Comparison of ENCODE assay signal across 9 cellular contexts in the genomic region with DNA sequence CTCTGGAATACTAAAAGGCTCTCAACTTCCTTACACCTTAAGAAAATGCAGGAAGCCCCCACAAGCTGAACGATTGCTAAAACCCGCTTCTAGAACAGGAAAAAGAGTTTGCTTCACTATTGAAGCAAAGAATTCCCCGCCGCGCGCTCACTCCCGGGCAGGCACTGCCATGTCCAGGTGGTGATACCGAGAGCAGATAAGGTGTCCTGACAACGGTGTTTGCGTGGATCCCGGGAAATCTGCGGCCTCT. TPM values are rescaled to one million over a fixed set of nuclear protein-coding genes. Genes with fewer than 3 reads are reported as not detected.
DNase-seq lines count a peak whose midpoint lies in the region; ATAC-seq, FAIRE-seq and TF ChIP-seq lines count a peak whose summit lies in the region.
"Had no signal": no experiment of that assay in that cellular context is flagged by ENCODE, and none has a peak within 500 bp of the region (broad histone marks: within the 10 kb centered on the region; RNA-seq: fewer than 3 reads in every experiment).

No MANE protein-coding gene starts in this region.

- BruUV-seq in endothelial cell of umbilical vein (replicated peaks; lab: Mats Ljungman, UMichigan), result no TSS peak

- no peaks in the 10 kb centered on the region for H3K9me3 ChIP-seq in BE2C
- H3K9me3 ChIP-seq in SU-DHL-6 (ENCODE audit: insufficient read depth, low read length), result no peaks in the 10 kb centered on the region
- H3K9me3 ChIP-seq in endothelial cell of umbilical vein (replicated peaks; ENCODE audit: control insufficient read depth, insufficient read depth, low read length), result no peaks in the 10 kb centered on the region
- H3K9me3 ChIP-seq in neural cell (ENCODE audit: low read length), result no peaks in the 10 kb centered on the region

- H3K4me1 ChIP-seq in BE2C (peaks cover 8% of the 10 kb centered on the region), endothelial cell of umbilical vein (ENCODE audit: control insufficient read depth, extremely low read depth, insufficient read depth, low read length) (peaks cover 8% of the 10 kb centered on the region)

- dilution Hi-C loops in endothelial cell of umbilical vein (cut with MboI; ENCODE audit: extremely low pct_ligation_motif_present, low sequenced_read_pairs), result no loop called here

- H3K9me2 ChIP-seq in SU-DHL-6 (replicated peaks; ENCODE audit: insufficient read depth, low read length), result no peaks in the 10 kb centered on the region
- H3K9me2 ChIP-seq in neural cell (ENCODE audit: insufficient read depth, low read length), result no peaks in the 10 kb centered on the region

- TF ChIP-seq POLR2A in endothelial cell of umbilical vein (IDR thresholded peaks at IDR 0.05; ENCODE audit: low read depth, low read length), result no peak

- H3K36me3 ChIP-seq in BE2C (no peaks in the 10 kb centered on the region), SU-DHL-6 (ENCODE audit: low read length) (no peaks in the 10 kb centered on the region), endothelial cell of umbilical vein (ENCODE audit: control insufficient read depth in 2 of 2, extremely low read depth in 1 of 2, insufficient read depth in 2 of 2, low read length in 2 of 2) (no peaks in the 10 kb centered on the region), neural cell (ENCODE audit: insufficient read depth, low read length) (no peaks in the 10 kb centered on the region)

- CTCF ChIA-PET in endothelial cell of umbilical vein (lab: Charles Lee), result interaction anchor here (0.9 to 1.7 kb wide), 2 partner anchors 22 to 39 kb away, joined by 3 to 7 read pairs; no protein-coding TSS in a partner anchor

- TF ChIP-seq RAD21 in neural cell (conservative IDR thresholded peaks at IDR 0.05), result no peak

- POLR2A ChIA-PET in endothelial cell of umbilical vein (lab: Charles Lee), result interaction anchor here (0.6 kb wide), 1 partner anchor 90 kb away, joined by 10 read pairs; no protein-coding TSS in a partner anchor

- no peaks in the 10 kb centered on the region for H3K9me1 ChIP-seq in endothelial cell of umbilical vein (replicated peaks; ENCODE audit: control insufficient read depth, extremely low read depth, insufficient read depth, low read length)

- peak; percentile 3 for ATAC-seq in GM21515 (IDR thresholded peaks at IDR 0.05; ENCODE audit: unreplicated experiment)
- ATAC-seq in HG03469 (IDR thresholded peaks at IDR 0.05; ENCODE audit: unreplicated experiment), result no peak
- no peak for ATAC-seq in GM19467 (IDR thresholded peaks at IDR 0.05; ENCODE audit: unreplicated experiment)

- H3K27ac ChIP-seq in SU-DHL-6 (ENCODE audit: low read depth, low read length), result peak overlapping the region; percentile 70
- no peak overlapping the region for H3K27ac ChIP-seq in endothelial cell of umbilical vein (ENCODE audit: insufficient read depth, low read depth, low read length)
- peak overlapping the region; percentile 83 for H3K27ac ChIP-seq in neural cell (ENCODE audit: low read length)
- H3K27ac ChIP-seq: epithelial cell of prostate had no signal

- no peak for TF ChIP-seq EP300 in neural cell (conservative IDR thresholded peaks at IDR 0.05; ENCODE audit: poor library complexity, severe bottlenecking)

- H2AFZ ChIP-seq in SU-DHL-6 (ENCODE audit: low read depth, low read length, severe bottlenecking), result no peak overlapping the region
- H2AFZ ChIP-seq in endothelial cell of umbilical vein (ENCODE audit: low read depth, low read length), result peak overlapping the region; percentile 55
- H2AFZ ChIP-seq in neural cell (ENCODE audit: low read depth, low read length), result no peak overlapping the region

- H3K9ac ChIP-seq in SU-DHL-6 (ENCODE audit: low read length) (peak overlapping the region; percentile 94), endothelial cell of umbilical vein (replicated peaks; ENCODE audit: extremely low read depth, insufficient read depth, low read length) (no peak overlapping the region), neural cell (ENCODE audit: low read length) (peak overlapping the region; percentile 95)

- TF ChIP-seq CTCF in BE2C (IDR thresholded peaks at IDR 0.05; ENCODE audit: low read depth, low read length) (no peak), SU-DHL-6 (IDR thresholded peaks at IDR 0.05; ENCODE audit: insufficient read depth, low read length, poor library complexity, severe bottlenecking) (no peak), endothelial cell of umbilical vein (IDR thresholded peaks at IDR 0.05; ENCODE audit: extremely low read depth in 1 of 2, insufficient read depth in 1 of 2, low read depth in 1 of 2, low read length in 2 of 2) (no peak), neural cell (IDR thresholded peaks at IDR 0.05; ENCODE audit: poor library complexity, severe bottlenecking) (no peak)

- H3F3A ChIP-seq in SU-DHL-6 (ENCODE audit: insufficient read depth) (peaks cover 21% of the 10 kb centered on the region), neural cell (ENCODE audit: insufficient read depth, low read length, poor library complexity, severe bottlenecking) (no peaks in the 10 kb centered on the region)

- no peaks in the 10 kb centered on the region; the same call in 1 of the 2 replicates for H4K20me1 ChIP-seq in SU-DHL-6 (ENCODE audit: low read depth, low read length)
- H4K20me1 ChIP-seq in endothelial cell of umbilical vein (replicated peaks; ENCODE audit: control insufficient read depth, extremely low read depth, insufficient read depth, low read length), result no peaks in the 10 kb centered on the region
- no peaks in the 10 kb centered on the region for H4K20me1 ChIP-seq in neural cell (ENCODE audit: insufficient read depth)

- H3K79me2 ChIP-seq in SU-DHL-6 (ENCODE audit: insufficient read depth, low read length), result peaks cover 58% of the 10 kb centered on the region
- H3K79me2 ChIP-seq in endothelial cell of umbilical vein (ENCODE audit: control insufficient read depth, insufficient read depth, low read length), result no peaks in the 10 kb centered on the region
- peaks cover 18% of the 10 kb centered on the region for H3K79me2 ChIP-seq in neural cell (replicated peaks; ENCODE audit: insufficient read depth, low read length)

- no peak for FAIRE-seq in endothelial cell of umbilical vein (lab: Jason Lieb, UNC)

- H3K4me3 ChIP-seq in BE2C (ENCODE audit: low read depth, low read length), result peak overlapping the region; percentile 78
- peak overlapping the region; percentile 94 for H3K4me3 ChIP-seq in SU-DHL-6 (ENCODE audit: insufficient read depth, low read length, poor library complexity, severe bottlenecking)
- H3K4me3 ChIP-seq in endothelial cell of umbilical vein (replicated peaks in 1 of 3; ENCODE audit: insufficient read depth in 1 of 3, low read depth in 1 of 3, low read length in 3 of 3), result peak overlapping the region in 2 of 3 experiments; percentile 26 to 34
- peak overlapping the region; percentile 97 for H3K4me3 ChIP-seq in neural cell (ENCODE audit: low read length)

- H3K4me2 ChIP-seq in SU-DHL-6 (ENCODE audit: low read depth, low read length, poor library complexity, severe bottlenecking) (peak overlapping the region; percentile 75), endothelial cell of umbilical vein (ENCODE audit: insufficient read depth, low read length) (peak overlapping the region; percentile 34), neural cell (ENCODE audit: low read length) (peak overlapping the region; percentile 87)

- H3K27me3 ChIP-seq in BE2C (no peaks in the 10 kb centered on the region), SU-DHL-6 (ENCODE audit: low read length) (no peaks in the 10 kb centered on the region), endothelial cell of umbilical vein (ENCODE audit: control insufficient read depth in 2 of 2, insufficient read depth in 2 of 2, low read length in 2 of 2) (peaks cover 52 to 54% of the 10 kb centered on the region in 2 experiments), neural cell (ENCODE audit: insufficient read depth, low read depth, low read length) (no peaks in the 10 kb centered on the region)

- intact Hi-C loops in endothelial cell of umbilical vein (cut with micrococcal nuclease), result loop anchor here (1.0 kb wide), 1 partner anchor 39 kb away; no protein-coding TSS in a partner anchor

- DNase-seq in BE2C (peak; percentile 49), endothelial cell of umbilical vein (ENCODE audit: low read depth, low spot score) (no peak), mucosa of gallbladder (ENCODE audit: low spot score) (no peak)

RNA-seq across cellular contexts. Expression of gene RRAGD, which starts 1.1 kb away (rescaled TPM):
- 4.6 TPM for polyA plus RNA-seq in BE2C (2012; ENCODE audit: insufficient read depth, insufficient read length, low read depth)
- 0.90 and 2.0 TPM in 2 replicates for total RNA-seq in endothelial cell of umbilical vein
- polyA plus RNA-seq in endothelial cell of umbilical vein, result 0.07 and 0.08 TPM in 2 replicates
- 0.13 TPM in 2 replicates for polyA plus RNA-seq in endothelial cell of umbilical vein (2011; cell fraction: cytosol; rRNA removed)
- polyA plus RNA-seq in endothelial cell of umbilical vein (2011; cell fraction: nucleus; rRNA removed), result 0.07 and 0.11 TPM in 2 replicates
- 0.05 and 0.27 TPM in 2 replicates for polyA plus RNA-seq in endothelial cell of umbilical vein (2012)
- 0.27 and 0.32 TPM in 2 replicates for polyA minus RNA-seq in endothelial cell of umbilical vein
- not detected for polyA minus RNA-seq in endothelial cell of umbilical vein (2011; cell fraction: cytosol; rRNA and poly(A)+ RNA removed)
- polyA minus RNA-seq in endothelial cell of umbilical vein (2011; cell fraction: nucleus; rRNA and poly(A)+ RNA removed), result not detected in 2 replicates
- polyA plus RNA-seq in neural cell, result 32.2 and 34.1 TPM in 2 replicates
- polyA minus RNA-seq in neural cell, result 79.6 and 83.0 TPM in 2 replicates
- 19.8 TPM for total RNA-seq in mucosa of gallbladder

RNA-seq across cellular contexts. Expression of gene ANKRD6, which starts 22.0 kb away (rescaled TPM):
- polyA plus RNA-seq in BE2C (2012; ENCODE audit: insufficient read depth, insufficient read length, low read depth), result 1.2 TPM
- 7.7 and 9.6 TPM in 2 replicates for total RNA-seq in endothelial cell of umbilical vein
- polyA plus RNA-seq in endothelial cell of umbilical vein, result 3.2 and 3.4 TPM in 2 replicates
- polyA plus RNA-seq in endothelial cell of umbilical vein (2011; cell fraction: cytosol; rRNA removed), result 2.5 and 2.8 TPM in 2 replicates
- polyA plus RNA-seq in endothelial cell of umbilical vein (2011; cell fraction: nucleus; rRNA removed), result 12.8 and 15.9 TPM in 2 replicates
- polyA plus RNA-seq in endothelial cell of umbilical vein (2012), result 1.6 and 2.0 TPM in 2 replicates
- polyA minus RNA-seq in endothelial cell of umbilical vein, result 7.5 and 9.3 TPM in 2 replicates
- polyA minus RNA-seq in endothelial cell of umbilical vein (2011; cell fraction: cytosol; rRNA and poly(A)+ RNA removed), result not detected
- 8.5 and 8.8 TPM in 2 replicates for polyA minus RNA-seq in endothelial cell of umbilical vein (2011; cell fraction: nucleus; rRNA and poly(A)+ RNA removed)
- polyA plus RNA-seq in neural cell, result 43.5 and 57.1 TPM in 2 replicates
- polyA minus RNA-seq in neural cell, result 65.0 and 73.4 TPM in 2 replicates
- 14.9 TPM for total RNA-seq in mucosa of gallbladder

RNA-seq across cellular contexts. Expression of gene UBE2J1, which starts 58.4 kb away (rescaled TPM):
- 17.8 TPM for polyA plus RNA-seq in BE2C (2012; ENCODE audit: insufficient read depth, insufficient read length, low read depth)
- 84.9 and 96.6 TPM in 2 replicates for total RNA-seq in endothelial cell of umbilical vein
- 36.3 and 44.4 TPM in 2 replicates for polyA plus RNA-seq in endothelial cell of umbilical vein
- 40.5 and 45.2 TPM in 2 replicates for polyA plus RNA-seq in endothelial cell of umbilical vein (2011; cell fraction: cytosol; rRNA removed)
- 38.4 and 45.2 TPM in 2 replicates for polyA plus RNA-seq in endothelial cell of umbilical vein (2011; cell fraction: nucleus; rRNA removed)
- 31.7 and 47.9 TPM in 2 replicates for polyA plus RNA-seq in endothelial cell of umbilical vein (2012)
- 47.2 and 53.7 TPM in 2 replicates for polyA minus RNA-seq in endothelial cell of umbilical vein
- polyA minus RNA-seq in endothelial cell of umbilical vein (2011; cell fraction: cytosol; rRNA and poly(A)+ RNA removed), result 13.6 TPM
- 40.8 and 51.1 TPM in 2 replicates for polyA minus RNA-seq in endothelial cell of umbilical vein (2011; cell fraction: nucleus; rRNA and poly(A)+ RNA removed)
- 44.9 and 47.2 TPM in 2 replicates for polyA plus RNA-seq in neural cell
- polyA minus RNA-seq in neural cell, result 50.6 and 53.5 TPM in 2 replicates
- total RNA-seq in mucosa of gallbladder, result 32.5 TPM

Comparison
In these comparisons a context has a peak if more than half of its experiments do, and no peak if none do; other contexts are left out.
1. H3K4me3 ChIP-seq: peak in every context shown above with its lines; median percentile 97 in neural cell; 94 in SU-DHL-6; 78 in BE2C; 30 in endothelial cell of umbilical vein.
2. H3K4me2 ChIP-seq: peak in every context shown above with its lines; median percentile 87 in neural cell; 75 in SU-DHL-6; 34 in endothelial cell of umbilical vein.